Comparison of ENCODE assay signal across 2 cellular contexts in genomic region chr19:56295531-56296455, GRCh38.
TF ChIP-seq lines count a peak whose summit lies in the region.

No MANE protein-coding gene starts in this region.

TF ChIP-seq in K562, 482 proteins besides CTCF, POLR2A, EP300 and RAD21:
- TF ChIP-seq TFE3 (CRISPR knock-in tag; IDR thresholded peaks at IDR 0.05) (no peak), ZFP36 (IDR thresholded peaks at IDR 0.05; ENCODE audit: low read depth, low read length, partially characterized antibody) (peak; percentile 76), CTCFL (IDR thresholded peaks at IDR 0.05; ENCODE audit: borderline replicate concordance, insufficient read depth, low read depth, low read length, poor library complexity, severe bottlenecking) (no peak), ATF7 (IDR thresholded peaks at IDR 0.05) (no peak), THRB (CRISPR knock-in tag; conservative IDR thresholded peaks at IDR 0.05) (no peak), GTF3C2 (IDR thresholded peaks at IDR 0.05; ENCODE audit: borderline replicate concordance, extremely low read depth, insufficient read length) (no peak)

TF ChIP-seq in SK-N-SH, 30 proteins besides CTCF, POLR2A, EP300 and RAD21:
- TF ChIP-seq SIN3A (IDR thresholded peaks at IDR 0.05; ENCODE audit: borderline replicate concordance, low read depth, low read length): no peak
- TF ChIP-seq RXRA (IDR thresholded peaks at IDR 0.05; ENCODE audit: borderline replicate concordance, low read depth): no peak
- no peak for TF ChIP-seq USF2 (IDR thresholded peaks at IDR 0.05; ENCODE audit: borderline replicate concordance, low read depth, low read length)
- no peak for TF ChIP-seq POLR2AphosphoS5 (IDR thresholded peaks at IDR 0.05; ENCODE audit: low read depth, low read length)
- no peak for TF ChIP-seq FOSL2 (IDR thresholded peaks at IDR 0.05; ENCODE audit: borderline replicate concordance, low read depth)
- no peak for TF ChIP-seq REST (IDR thresholded peaks at IDR 0.05; ENCODE audit: low read depth, low read length)
- TF ChIP-seq GABPA (IDR thresholded peaks at IDR 0.05; ENCODE audit: low read depth): no peak
- no peak for TF ChIP-seq EZH2phosphoT487 (IDR thresholded peaks at IDR 0.05; ENCODE audit: borderline replicate concordance, low read depth)
- TF ChIP-seq GATA2 (CRISPR knock-in tag; IDR thresholded peaks at IDR 0.05): no peak
- no peak for TF ChIP-seq TAF1 (IDR thresholded peaks at IDR 0.05; ENCODE audit: borderline replicate concordance, low read depth, low read length)
- TF ChIP-seq TEAD4 (IDR thresholded peaks at IDR 0.05; ENCODE audit: borderline replicate concordance, insufficient read depth): no peak
- no peak for TF ChIP-seq RCOR1 (IDR thresholded peaks at IDR 0.05; ENCODE audit: low read length)
- TF ChIP-seq MAX (IDR thresholded peaks at IDR 0.05; ENCODE audit: low read depth): no peak
- TF ChIP-seq ZBTB33 (IDR thresholded peaks at IDR 0.05; ENCODE audit: borderline replicate concordance, low read depth): no peak
- TF ChIP-seq USF1 (IDR thresholded peaks at IDR 0.05; ENCODE audit: borderline replicate concordance, low read depth): no peak
- TF ChIP-seq MEF2A (IDR thresholded peaks at IDR 0.05; ENCODE audit: borderline replicate concordance, low read depth): no peak
